Comparison of ENCODE assay signal across 32 cellular contexts in genomic region chr1:192814805-192815204, GRCh38.
"Had no signal": no experiment of that assay in that cellular context is flagged by ENCODE, and none has a peak within 500 bp of the region (broad histone marks: within the 10 kb centered on the region; RNA-seq: fewer than 3 reads in every experiment).

No MANE protein-coding gene starts in this region.

- H2AFZ ChIP-seq: neural progenitor cell had no signal

- ATAC-seq: activated CD4-positive, CD25-positive, alpha-beta regulatory T cell treated with anti-CD3 and anti-CD28 coated beads, Interleukin-2, amount 50 U/mL, for 24 hours; esophagus mucosa; foreskin keratinocyte; left lung; right lobe of liver; stimulated activated naive B cell treated with anti-CD40 and anti-IgM and Interleukin-4, amounts not matched to agents 10 μg/mL and 1 μg/mL and 100 μg/mL, for 72 hours had no signal

- H3K4me1 ChIP-seq: foreskin keratinocyte, right lobe of liver had no signal

- H3K4me2 ChIP-seq: neural progenitor cell had no signal

- H3K27ac ChIP-seq: brain microvascular endothelial cell, coronary artery, dorsolateral prefrontal cortex, foreskin keratinocyte, heart right ventricle, left lung, neural progenitor cell, right lobe of liver, skin epidermis, thyroid gland, WERI-Rb-1 had no signal

- H3K9me3 ChIP-seq: heart right ventricle, left lung, right lobe of liver, stomach, thyroid gland had no signal

- H3K9ac ChIP-seq: neural progenitor cell had no signal

- H3K36me3 Mint-ChIP-seq: activated naive CD4-positive, alpha-beta T cell treated with anti-CD3 and anti-CD28 coated beads, Interleukin-2, amount 10 ng/mL, durations not matched to agents 7 days and 5 days; naive B cell had no signal

- H3K27me3 Mint-ChIP-seq: activated naive CD8-positive, alpha-beta T cell treated with anti-CD3 and anti-CD28 coated beads, Interleukin-2, amount 10 ng/mL, durations not matched to agents 7 days and 5 days; stimulated activated naive B cell treated with anti-CD40 and anti-IgM and Interleukin-4, amounts not matched to agents 10 μg/mL and 1 μg/mL and 100 μg/mL, for 72 hours had no signal

- H3K36me3 ChIP-seq: neural progenitor cell, right lobe of liver, thyroid gland had no signal

- H3K4me3 ChIP-seq: coronary artery, dorsolateral prefrontal cortex, heart right ventricle, left lung, lung, neural progenitor cell, right lobe of liver, skin epidermis, stomach, thyroid gland had no signal

- H3K27ac Mint-ChIP-seq: activated naive CD4-positive, alpha-beta T cell treated with anti-CD3 and anti-CD28 coated beads, Interleukin-2, amount 10 ng/mL, durations not matched to agents 7 days and 5 days; activated naive CD8-positive, alpha-beta T cell treated with anti-CD3 and anti-CD28 coated beads, Interleukin-2, amount 10 ng/mL, durations not matched to agents 7 days and 5 days; activated T-helper 1 cell treated with anti-CD3 and anti-CD28 coated beads, Interleukin-12 subunit alpha, Interleukin-12 subunit beta, Interleukin-2, Interleukin-4 antibody, amounts not matched to agents 30 ng/mL and 10 ng/mL and 1 ng/mL, durations not matched to agents 14 hours and 24 hours and 36 hours; naive B cell; neural progenitor cell; stimulated activated naive B cell treated with anti-CD40 and anti-IgM and Interleukin-4, amounts not matched to agents 10 μg/mL and 1 μg/mL and 100 μg/mL, for 72 hours; T-helper 1 cell treated with Interleukin-12 subunit alpha and Interleukin-12 subunit beta and Interleukin-4 antibody, amounts not matched to agents 30 μg/mL and 1 μg/mL, for 36 hours had no signal

- DNase-seq: activated CD4-positive, alpha-beta T cell treated with anti-CD3 and anti-CD28 coated beads for 48 hours; activated CD4-positive, alpha-beta T cell treated with anti-CD3 and anti-CD28 coated beads, Interleukin-2, amount 50 U/mL, for 48 hours; activated CD8-positive, alpha-beta memory T cell treated with anti-CD3 and anti-CD28 coated beads for 24 hours; activated gamma-delta T cell; activated naive CD4-positive, alpha-beta T cell treated with anti-CD3 and anti-CD28 coated beads, Interleukin-2, amount 10 ng/mL, durations not matched to agents 7 days and 5 days; activated naive CD8-positive, alpha-beta T cell treated with anti-CD3 and anti-CD28 coated beads, Interleukin-2, amount 10 ng/mL, durations not matched to agents 7 days and 5 days; activated T-cell treated with anti-CD3 and anti-CD28 coated beads, Interleukin-2, amount 50 U/mL, for 1 hour; amniotic stem cell; brain microvascular endothelial cell; dorsolateral prefrontal cortex; effector memory CD4-positive, alpha-beta T cell; foreskin keratinocyte; heart right ventricle; left lung; mesendoderm; naive B cell; right lobe of liver; stimulated activated CD4-positive, alpha-beta T cell treated with anti-CD3 and anti-CD28 coated beads, Interleukin-1b, Interleukin-23, amount 100 ng/mL, for 48 hours; stimulated activated naive B cell treated with anti-CD40 and anti-IgM and Interleukin-4, amounts not matched to agents 10 μg/mL and 1 μg/mL and 100 μg/mL, for 72 hours; stomach; SW 1271; T-helper 9 cell; thyroid gland; WERI-Rb-1 had no signal

- H3K27me3 ChIP-seq: brain microvascular endothelial cell, dorsolateral prefrontal cortex, foreskin keratinocyte, heart right ventricle, left lung, right lobe of liver, stomach, thyroid gland had no signal

- H3K4me3 Mint-ChIP-seq: activated naive CD4-positive, alpha-beta T cell treated with anti-CD3 and anti-CD28 coated beads, Interleukin-2, amount 10 ng/mL, durations not matched to agents 7 days and 5 days; activated naive CD8-positive, alpha-beta T cell treated with anti-CD3 and anti-CD28 coated beads, Interleukin-2, amount 10 ng/mL, durations not matched to agents 7 days and 5 days; activated T-helper 1 cell treated with anti-CD3 and anti-CD28 coated beads, Interleukin-12 subunit alpha, Interleukin-12 subunit beta, Interleukin-2, Interleukin-4 antibody, amounts not matched to agents 30 ng/mL and 10 ng/mL and 1 ng/mL, durations not matched to agents 14 hours and 24 hours and 36 hours; naive B cell; neural progenitor cell; stimulated activated naive B cell treated with anti-CD40 and anti-IgM and Interleukin-4, amounts not matched to agents 10 μg/mL and 1 μg/mL and 100 μg/mL, for 72 hours; T-helper 1 cell treated with Interleukin-12 subunit alpha and Interleukin-12 subunit beta and Interleukin-4 antibody, amounts not matched to agents 30 μg/mL and 1 μg/mL, for 36 hours had no signal

- H3K9me3 Mint-ChIP-seq: activated naive CD4-positive, alpha-beta T cell treated with anti-CD3 and anti-CD28 coated beads, Interleukin-2, amount 10 ng/mL, durations not matched to agents 7 days and 5 days; activated naive CD8-positive, alpha-beta T cell treated with anti-CD3 and anti-CD28 coated beads, Interleukin-2, amount 10 ng/mL, durations not matched to agents 7 days and 5 days; activated T-helper 1 cell treated with anti-CD3 and anti-CD28 coated beads, Interleukin-12 subunit alpha, Interleukin-12 subunit beta, Interleukin-2, Interleukin-4 antibody, amounts not matched to agents 30 ng/mL and 10 ng/mL and 1 ng/mL, durations not matched to agents 14 hours and 24 hours and 36 hours; naive B cell; neural progenitor cell; stimulated activated naive B cell treated with anti-CD40 and anti-IgM and Interleukin-4, amounts not matched to agents 10 μg/mL and 1 μg/mL and 100 μg/mL, for 72 hours; T-helper 1 cell treated with Interleukin-12 subunit alpha and Interleukin-12 subunit beta and Interleukin-4 antibody, amounts not matched to agents 30 μg/mL and 1 μg/mL, for 36 hours had no signal
